ENCODE assay signal across 8 cellular contexts in the genomic region with DNA sequence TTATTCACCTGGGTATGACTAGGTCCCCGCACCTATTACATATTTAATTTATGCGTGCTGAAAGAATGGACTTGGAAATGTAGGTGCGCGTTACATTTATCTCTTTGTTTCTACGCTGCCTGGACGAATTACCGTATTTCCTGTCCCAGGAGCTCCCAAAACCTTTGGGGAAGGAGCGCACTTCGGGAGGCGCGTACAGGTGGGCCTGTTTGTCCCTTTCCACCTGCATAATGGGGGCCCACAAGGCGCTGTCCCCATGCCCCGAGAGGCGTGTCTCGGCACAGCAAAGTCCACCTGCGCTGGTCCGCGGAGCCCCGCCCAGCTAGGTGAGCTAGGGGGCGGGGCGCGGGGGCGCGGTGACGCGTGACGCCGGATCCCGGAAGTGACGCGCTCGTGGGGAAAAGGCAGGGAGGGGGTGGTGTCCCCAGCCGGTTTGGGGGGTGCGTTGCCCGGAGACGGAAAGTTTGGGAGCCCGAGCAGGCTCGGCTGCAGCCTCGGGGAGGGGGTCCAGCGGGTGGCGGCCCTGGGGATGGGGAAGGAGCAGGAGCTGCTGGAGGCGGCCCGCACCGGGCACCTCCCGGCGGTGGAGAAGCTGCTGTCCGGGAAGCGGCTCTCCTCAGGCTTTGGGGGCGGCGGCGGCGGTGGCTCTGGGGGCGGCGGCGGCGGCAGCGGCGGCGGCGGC. TPM values are rescaled to one million over a fixed set of nuclear protein-coding genes. Genes with fewer than 3 reads are reported as not detected.
DNase-seq lines count a peak whose midpoint lies in the region; ATAC-seq and TF ChIP-seq lines count a peak whose summit lies in the region.

Gene ANKS1A, plus strand, starts transcription at position 382 of the 682 bp plus-strand sequence. Its CDS starts 148 bp downstream, at position 530.

- TF ChIP-seq CTCF in GM13976 (IDR thresholded peaks at IDR 0.05; ENCODE audit: borderline replicate concordance, control extremely low read depth, extremely low read depth, insufficient read depth, missing control alignments) = no peak
- no peak for TF ChIP-seq CTCF in activated CD8-positive, alpha-beta T cell treated with anti-CD3 and anti-CD28 coated beads for 36 hours (IDR thresholded peaks at IDR 0.05)

- no peaks in the 10 kb centered on the region for H3K9me3 ChIP-seq in ectodermal cell (ENCODE audit: control insufficient read depth, low read length)

- DNase-seq in GM13976 (ENCODE audit: low spot score) (peak; percentile 90), NCI-H748 (lab: John Stamatoyannopoulos, UW; ENCODE audit: unreplicated experiment) (peak; percentile 95), medulla oblongata (ENCODE audit: extremely low spot score) (peak; percentile 84)
- peak; percentile 90 for DNase-seq in activated CD8-positive, alpha-beta T cell treated with anti-CD3 and anti-CD28 coated beads for 36 hours
- DNase-seq in stimulated activated CD4-positive, alpha-beta T cell treated with anti-CD3 and anti-CD28 coated beads, TNF-alpha, amount 100 ng/mL, for 4 hours (ENCODE audit: low read depth in 3 of 3) = peak; percentile 88 to 89 (median 88)

- POLR2A ChIA-PET in activated CD8-positive, alpha-beta T cell treated with anti-CD3 and anti-CD28 coated beads for 36 hours (lab: Charles Lee) = interaction anchor here (1.0 to 2.4 kb wide), 8 partner anchors 8 to 132 kb away, joined by 3 to 16 read pairs (median 5); partner anchors contain the start of genes BLTP3A and SNRPC

- ATAC-seq in HG03095 (IDR thresholded peaks at IDR 0.05; ENCODE audit: unreplicated experiment) (peak; percentile 50), HG03457 (IDR thresholded peaks at IDR 0.05; ENCODE audit: unreplicated experiment) (no peak)
- peak; percentile 75 for ATAC-seq in activated CD8-positive, alpha-beta T cell treated with anti-CD3 and anti-CD28 coated beads for 36 hours

- peaks cover 23% of the 10 kb centered on the region for H3K4me1 Mint-ChIP-seq in activated CD8-positive, alpha-beta T cell treated with anti-CD3 and anti-CD28 coated beads for 36 hours (ENCODE audit: low read depth)

- H3K27me3 ChIP-seq in ectodermal cell (ENCODE audit: control insufficient read depth, insufficient read depth, low read length, poor library complexity, severe bottlenecking) = no peaks in the 10 kb centered on the region

- no peaks in the 10 kb centered on the region for H3K9me3 Mint-ChIP-seq in activated CD8-positive, alpha-beta T cell treated with anti-CD3 and anti-CD28 coated beads for 36 hours

- peak within 1 kb of the TSS; percentile 100 for H3K4me3 Mint-ChIP-seq in activated CD8-positive, alpha-beta T cell treated with anti-CD3 and anti-CD28 coated beads for 36 hours

- intact Hi-C loops in activated CD8-positive, alpha-beta T cell treated with anti-CD3 and anti-CD28 coated beads for 36 hours (cut with micrococcal nuclease) = no loop called here

- H3K4me1 ChIP-seq in ectodermal cell (ENCODE audit: control insufficient read depth, insufficient read depth, low read length) = no peaks in the 10 kb centered on the region

- CTCF ChIA-PET in activated CD8-positive, alpha-beta T cell treated with anti-CD3 and anti-CD28 coated beads for 36 hours (lab: Charles Lee) = interaction anchor here (0.5 to 1.6 kb wide), 7 partner anchors 21 to 352 kb away, joined by 3 to 4 read pairs (median 3); partner anchors contain the start of gene SNRPC

- in situ Hi-C loops in GM13976 (cut with MboI; ENCODE audit: low sequenced_read_pairs, unreplicated experiment) = no loop called here

- no peaks in the 10 kb centered on the region for H3K27me3 Mint-ChIP-seq in activated CD8-positive, alpha-beta T cell treated with anti-CD3 and anti-CD28 coated beads for 36 hours

- H3K36me3 ChIP-seq in ectodermal cell (ENCODE audit: control insufficient read depth, insufficient read depth, low read length) = no peaks in the 10 kb centered on the region

- H3K4me3 ChIP-seq in ectodermal cell (ENCODE audit: insufficient read depth, low read depth, low read length) = peak within 1 kb of the TSS; percentile 83

- H3K27ac ChIP-seq in ectodermal cell (ENCODE audit: insufficient read depth, low read depth, low read length, poor library complexity, severe bottlenecking) = peak within 1 kb of the TSS; percentile 86

- WGBS in ectodermal cell, 2 experiments = 0 to 1% methylated on average over 59 to 60 of the region's 60 CpGs

- H3K27ac Mint-ChIP-seq in activated CD8-positive, alpha-beta T cell treated with anti-CD3 and anti-CD28 coated beads for 36 hours = peak within 1 kb of the TSS; percentile 99

- H3K36me3 Mint-ChIP-seq in activated CD8-positive, alpha-beta T cell treated with anti-CD3 and anti-CD28 coated beads for 36 hours (ENCODE audit: low read depth) = peaks cover 13% of the 10 kb centered on the region

RNA-seq across cellular contexts. Expression of gene ANKS1A, which starts in this region (rescaled TPM):
- total RNA-seq in activated CD8-positive, alpha-beta T cell treated with anti-CD3 and anti-CD28 coated beads for 36 hours = 1 to 10 TPM; 6.0 to 6.7 TPM
- 29.4 TPM for polyA plus RNA-seq in ectodermal cell (2013, experiment 1 of 4)
- 31.4 TPM for polyA plus RNA-seq in ectodermal cell (2013, experiment 2 of 4)
- polyA plus RNA-seq in ectodermal cell (2013, experiment 3 of 4) = 22.2 TPM
- polyA plus RNA-seq in ectodermal cell (2013, experiment 4 of 4) = 24.3 TPM
